In the genomic region with DNA sequence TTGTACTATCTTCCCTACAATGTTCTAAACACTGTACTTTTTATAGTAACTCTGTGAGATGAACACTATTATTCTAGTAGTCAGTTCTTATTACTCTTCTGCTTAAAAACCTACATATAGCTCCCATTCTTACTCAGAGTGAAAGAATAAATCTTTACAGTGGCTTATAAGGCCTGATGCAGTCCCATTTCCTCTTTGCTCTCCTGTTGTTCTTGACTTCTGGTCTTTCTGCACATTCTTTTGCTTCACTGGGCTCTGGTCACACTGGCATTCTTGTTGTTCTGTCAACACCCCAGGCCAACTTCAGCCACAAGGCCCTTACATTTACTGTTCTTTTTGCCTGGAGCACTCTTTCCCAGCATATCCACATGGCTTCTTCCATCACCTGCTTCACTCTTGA, we compare ENCODE assay signal across 1 cellular context.
TF ChIP-seq lines count a peak whose summit lies in the region.

No MANE protein-coding gene starts in this region.

TF ChIP-seq in GM12878, 131 proteins besides CTCF, POLR2A, EP300 and RAD21 (continued from another document):
- TF ChIP-seq, protein P1, sequence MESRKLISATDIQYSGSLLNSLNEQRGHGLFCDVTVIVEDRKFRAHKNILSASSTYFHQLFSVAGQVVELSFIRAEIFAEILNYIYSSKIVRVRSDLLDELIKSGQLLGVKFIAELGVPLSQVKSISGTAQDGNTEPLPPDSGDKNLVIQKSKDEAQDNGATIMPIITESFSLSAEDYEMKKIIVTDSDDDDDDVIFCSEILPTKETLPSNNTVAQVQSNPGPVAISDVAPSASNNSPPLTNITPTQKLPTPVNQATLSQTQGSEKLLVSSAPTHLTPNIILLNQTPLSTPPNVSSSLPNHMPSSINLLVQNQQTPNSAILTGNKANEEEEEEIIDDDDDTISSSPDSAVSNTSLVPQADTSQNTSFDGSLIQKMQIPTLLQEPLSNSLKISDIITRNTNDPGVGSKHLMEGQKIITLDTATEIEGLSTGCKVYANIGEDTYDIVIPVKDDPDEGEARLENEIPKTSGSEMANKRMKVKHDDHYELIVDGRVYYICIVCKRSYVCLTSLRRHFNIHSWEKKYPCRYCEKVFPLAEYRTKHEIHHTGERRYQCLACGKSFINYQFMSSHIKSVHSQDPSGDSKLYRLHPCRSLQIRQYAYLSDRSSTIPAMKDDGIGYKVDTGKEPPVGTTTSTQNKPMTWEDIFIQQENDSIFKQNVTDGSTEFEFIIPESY (IDR thresholded peaks at IDR 0.05) = no peak
- TF ChIP-seq CBFB (IDR thresholded peaks at IDR 0.05; ENCODE audit: low read depth) (no peak), ZNF274 (IDR thresholded peaks at IDR 0.05; ENCODE audit: insufficient read depth, insufficient read length) (no peak), ZNF622 (IDR thresholded peaks at IDR 0.05) (no peak), BMI1 (IDR thresholded peaks at IDR 0.05; ENCODE audit: borderline replicate concordance) (no peak), RUNX3 (IDR thresholded peaks at IDR 0.05; ENCODE audit: low read length) (peak; percentile 49; the same call in 1 of the 2 replicates), CREB1 (IDR thresholded peaks at IDR 0.05; ENCODE audit: low read depth) (no peak), ETV6 (conservative IDR thresholded peaks at IDR 0.05 in 1 of 2, IDR thresholded peaks at IDR 0.05 in 1 of 2; ENCODE audit: borderline replicate concordance in 1 of 2, low read depth in 1 of 2) (peak in 1 of 2 experiments; percentile 77; a peak in 2 of 4 replicates), TCF7 (IDR thresholded peaks at IDR 0.05; ENCODE audit: borderline replicate concordance) (0 out of 2 replicates have a peak, but pooled peaks have one; percentile 42), NFIC (IDR thresholded peaks at IDR 0.05; ENCODE audit: low read depth, low read length) (peak; percentile 74; the same call in 1 of the 2 replicates), SMAD5 (IDR thresholded peaks at IDR 0.05; ENCODE audit: low read depth) (no peak), IRF4 (IDR thresholded peaks at IDR 0.05; ENCODE audit: low read depth, low read length) (peak; percentile 57; the same call in 1 of the 2 replicates), YBX1 (IDR thresholded peaks at IDR 0.05) (no peak), MEF2B (IDR thresholded peaks at IDR 0.05; ENCODE audit: partially characterized antibody, poor library complexity, severe bottlenecking) (peak; percentile 12), SPI1 (IDR thresholded peaks at IDR 0.05; ENCODE audit: borderline replicate concordance, insufficient read depth, low read depth, low read length) (peak; percentile 82), KAT2A (conservative IDR thresholded peaks at IDR 0.05; ENCODE audit: control insufficient read depth, low read depth, low read length) (no peak), IKZF2 (IDR thresholded peaks at IDR 0.05) (peak in 1 of 2 experiments; percentile 30; a peak in 1 of 4 replicates), HDGF (IDR thresholded peaks at IDR 0.05) (no peak), MEF2A (IDR thresholded peaks at IDR 0.05; ENCODE audit: insufficient read depth, low read depth, low read length) (peak; percentile 52; the same call in 1 of the 2 replicates), JUNB (IDR thresholded peaks at IDR 0.05) (peak; percentile 83), ESRRA (IDR thresholded peaks at IDR 0.05; ENCODE audit: low read length) (no peak), CREM (IDR thresholded peaks at IDR 0.05; ENCODE audit: low read depth) (peak; percentile 27; the same call in 1 of the 2 replicates)
- TF ChIP-seq, protein P2, sequence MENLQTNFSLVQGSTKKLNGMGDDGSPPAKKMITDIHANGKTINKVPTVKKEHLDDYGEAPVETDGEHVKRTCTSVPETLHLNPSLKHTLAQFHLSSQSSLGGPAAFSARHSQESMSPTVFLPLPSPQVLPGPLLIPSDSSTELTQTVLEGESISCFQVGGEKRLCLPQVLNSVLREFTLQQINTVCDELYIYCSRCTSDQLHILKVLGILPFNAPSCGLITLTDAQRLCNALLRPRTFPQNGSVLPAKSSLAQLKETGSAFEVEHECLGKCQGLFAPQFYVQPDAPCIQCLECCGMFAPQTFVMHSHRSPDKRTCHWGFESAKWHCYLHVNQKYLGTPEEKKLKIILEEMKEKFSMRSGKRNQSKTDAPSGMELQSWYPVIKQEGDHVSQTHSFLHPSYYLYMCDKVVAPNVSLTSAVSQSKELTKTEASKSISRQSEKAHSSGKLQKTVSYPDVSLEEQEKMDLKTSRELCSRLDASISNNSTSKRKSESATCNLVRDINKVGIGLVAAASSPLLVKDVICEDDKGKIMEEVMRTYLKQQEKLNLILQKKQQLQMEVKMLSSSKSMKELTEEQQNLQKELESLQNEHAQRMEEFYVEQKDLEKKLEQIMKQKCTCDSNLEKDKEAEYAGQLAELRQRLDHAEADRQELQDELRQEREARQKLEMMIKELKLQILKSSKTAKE (IDR thresholded peaks at IDR 0.05; ENCODE audit: low read depth, poor library complexity, severe bottlenecking) = no peak
- TF ChIP-seq, protein P3, sequence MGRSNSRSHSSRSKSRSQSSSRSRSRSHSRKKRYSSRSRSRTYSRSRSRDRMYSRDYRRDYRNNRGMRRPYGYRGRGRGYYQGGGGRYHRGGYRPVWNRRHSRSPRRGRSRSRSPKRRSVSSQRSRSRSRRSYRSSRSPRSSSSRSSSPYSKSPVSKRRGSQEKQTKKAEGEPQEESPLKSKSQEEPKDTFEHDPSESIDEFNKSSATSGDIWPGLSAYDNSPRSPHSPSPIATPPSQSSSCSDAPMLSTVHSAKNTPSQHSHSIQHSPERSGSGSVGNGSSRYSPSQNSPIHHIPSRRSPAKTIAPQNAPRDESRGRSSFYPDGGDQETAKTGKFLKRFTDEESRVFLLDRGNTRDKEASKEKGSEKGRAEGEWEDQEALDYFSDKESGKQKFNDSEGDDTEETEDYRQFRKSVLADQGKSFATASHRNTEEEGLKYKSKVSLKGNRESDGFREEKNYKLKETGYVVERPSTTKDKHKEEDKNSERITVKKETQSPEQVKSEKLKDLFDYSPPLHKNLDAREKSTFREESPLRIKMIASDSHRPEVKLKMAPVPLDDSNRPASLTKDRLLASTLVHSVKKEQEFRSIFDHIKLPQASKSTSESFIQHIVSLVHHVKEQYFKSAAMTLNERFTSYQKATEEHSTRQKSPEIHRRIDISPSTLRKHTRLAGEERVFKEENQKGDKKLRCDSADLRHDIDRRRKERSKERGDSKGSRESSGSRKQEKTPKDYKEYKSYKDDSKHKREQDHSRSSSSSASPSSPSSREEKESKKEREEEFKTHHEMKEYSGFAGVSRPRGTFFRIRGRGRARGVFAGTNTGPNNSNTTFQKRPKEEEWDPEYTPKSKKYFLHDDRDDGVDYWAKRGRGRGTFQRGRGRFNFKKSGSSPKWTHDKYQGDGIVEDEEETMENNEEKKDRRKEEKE (IDR thresholded peaks at IDR 0.05) = no peak
